ENCODE assay signal across 21 cellular contexts in genomic region chr22:44247923-44248892, GRCh38.
A peak's percentile ranks its signal among the peaks of the same experiment; 100 is the strongest.
DNase-seq lines count a peak whose midpoint lies in the region; ATAC-seq and TF ChIP-seq lines count a peak whose summit lies in the region.
"Had no signal": no experiment of that assay in that cellular context is flagged by ENCODE, and none has a peak within 500 bp of the region (broad histone marks: within the 10 kb centered on the region; RNA-seq: fewer than 3 reads in every experiment).

No MANE protein-coding gene starts in this region.

- TF ChIP-seq EP300 in stomach (IDR thresholded peaks at IDR 0.05) = no peak

- TF ChIP-seq CTCF in right atrium auricular region (IDR thresholded peaks at IDR 0.05) = no peak
- TF ChIP-seq CTCF in stomach (IDR thresholded peaks at IDR 0.05) = no peak

- intact Hi-C loops in left cardiac atrium (cut with DNase I) (no loop called here), stomach (cut with DNase I; ENCODE audit: low total_unique reads) (no loop called here)
- intact Hi-C loops in activated T-helper 2 cell treated with anti-CD3 and anti-CD28 coated beads, Interferon-gamma antibody, Interleukin-2, Interleukin-4, amounts not matched to agents 10 μg/mL and 5 μg/mL and 100 μg/mL, durations not matched to agents 14 hours and 24 hours and 36 hours (cut with micrococcal nuclease) = no loop called here

- WGBS in stomach, 5 donors = 87 to 92% (median 88%) methylated on average over 24 to 25 of the region's 25 CpGs

- H3K9me3 ChIP-seq in right atrium auricular region (peaks cover 0 to 17% of the 10 kb centered on the region in 2 donors), stomach (peaks cover 2 to 21% (median 18%) of the 10 kb centered on the region in 4 donors)

- peaks cover 11% of the 10 kb centered on the region for H3K9me3 Mint-ChIP-seq in activated T-helper 2 cell treated with anti-CD3 and anti-CD28 coated beads, Interferon-gamma antibody, Interleukin-2, Interleukin-4, amounts not matched to agents 10 μg/mL and 5 μg/mL and 100 μg/mL, durations not matched to agents 14 hours and 24 hours and 36 hours

- H3K27me3 Mint-ChIP-seq in activated T-helper 2 cell treated with anti-CD3 and anti-CD28 coated beads, Interferon-gamma antibody, Interleukin-2, Interleukin-4, amounts not matched to agents 10 μg/mL and 5 μg/mL and 100 μg/mL, durations not matched to agents 14 hours and 24 hours and 36 hours (ENCODE audit: low read depth) = peaks cover 2% of the 10 kb centered on the region

- H3K36me3 Mint-ChIP-seq in activated T-helper 2 cell treated with anti-CD3 and anti-CD28 coated beads, Interferon-gamma antibody, Interleukin-2, Interleukin-4, amounts not matched to agents 10 μg/mL and 5 μg/mL and 100 μg/mL, durations not matched to agents 14 hours and 24 hours and 36 hours (ENCODE audit: low read depth) = no peaks in the 10 kb centered on the region
- H3K36me3 Mint-ChIP-seq: CD4-positive, CD25-positive, alpha-beta regulatory T cell had no signal

- no peaks in the 10 kb centered on the region for H3K4me1 Mint-ChIP-seq in activated T-helper 2 cell treated with anti-CD3 and anti-CD28 coated beads, Interferon-gamma antibody, Interleukin-2, Interleukin-4, amounts not matched to agents 10 μg/mL and 5 μg/mL and 100 μg/mL, durations not matched to agents 14 hours and 24 hours and 36 hours (ENCODE audit: low read depth)
- H3K4me1 Mint-ChIP-seq: CD4-positive, CD25-positive, alpha-beta regulatory T cell had no signal

- H3K36me3 ChIP-seq in right atrium auricular region = no peaks in the 10 kb centered on the region
- H3K36me3 ChIP-seq in stomach = no peaks in the 10 kb centered on the region
- H3K36me3 ChIP-seq: BLaER1 had no signal

- H3K4me1 ChIP-seq in right atrium auricular region = no peaks in the 10 kb centered on the region
- H3K4me1 ChIP-seq in stomach = no peaks in the 10 kb centered on the region

- H3K27ac ChIP-seq in right atrium auricular region (no peak overlapping the region), stomach (no peak overlapping the region)
- H3K27ac ChIP-seq: BLaER1, RWPE1 had no signal

- ATAC-seq in left cardiac atrium = no peak
- ATAC-seq: K562 had no signal

- H3K4me3 Mint-ChIP-seq in activated T-helper 2 cell treated with anti-CD3 and anti-CD28 coated beads, Interferon-gamma antibody, Interleukin-2, Interleukin-4, amounts not matched to agents 10 μg/mL and 5 μg/mL and 100 μg/mL, durations not matched to agents 14 hours and 24 hours and 36 hours (ENCODE audit: low read depth) = no peak overlapping the region
- H3K4me3 Mint-ChIP-seq: CD4-positive, CD25-positive, alpha-beta regulatory T cell had no signal

- DNase-seq in right atrium auricular region (ENCODE audit: low spot score) = peak; percentile 26
- no peak for DNase-seq in left cardiac atrium
- peak; percentile 2 for DNase-seq in activated T-helper 2 cell treated with anti-CD3 and anti-CD28 coated beads, Interferon-gamma antibody, Interleukin-2, Interleukin-4, amounts not matched to agents 10 μg/mL and 5 μg/mL and 100 μg/mL, durations not matched to agents 14 hours and 24 hours and 36 hours (ENCODE audit: low spot score)
- DNase-seq in mesenteric fat pad (ENCODE audit: low spot score) = peak; percentile 49
- DNase-seq in stomach = peak; percentile 17
- DNase-seq in activated T-cell treated with anti-CD3 and anti-CD28 coated beads for 4 hours = no peak
- DNase-seq in effector CD4-positive, alpha-beta T cell = no peak
- no peak for DNase-seq in KG1 (lab: John Stamatoyannopoulos, UW)
- DNase-seq: CD4-positive, CD25-positive, alpha-beta regulatory T cell; H7; NCI-H1105 treated with DMSO at 0.1 percent for 48 hours; NCI-H146; NCI-H1930; NCI-H2107; NCI-H446; NCI-H524 treated with DMSO at 0.1 percent for 48 hours; NCI-H82; SHP77 had no signal

- no peak overlapping the region for H3K27ac Mint-ChIP-seq in activated T-helper 2 cell treated with anti-CD3 and anti-CD28 coated beads, Interferon-gamma antibody, Interleukin-2, Interleukin-4, amounts not matched to agents 10 μg/mL and 5 μg/mL and 100 μg/mL, durations not matched to agents 14 hours and 24 hours and 36 hours

- H3K27me3 ChIP-seq in right atrium auricular region (no peaks in the 10 kb centered on the region), stomach (peaks cover 0 to 20% (median 0%) of the 10 kb centered on the region in 3 donors)
- H3K27me3 ChIP-seq: BLaER1 had no signal

- H3K4me3 ChIP-seq in right atrium auricular region = no peak overlapping the region
- no peak overlapping the region for H3K4me3 ChIP-seq in stomach
- H3K4me3 ChIP-seq: BLaER1, K562 had no signal

- TF ChIP-seq POLR2A in stomach (IDR thresholded peaks at IDR 0.05) = no peak

Comparison
In these comparisons a context has a peak if more than half of its experiments do, and no peak if none do; other contexts are left out.
1. DNase-seq: peak in right atrium auricular region (single experiment), activated T-helper 2 cell treated with anti-CD3 and anti-CD28 coated beads, Interferon-gamma antibody, Interleukin-2, Interleukin-4, amounts not matched to agents 10 μg/mL and 5 μg/mL and 100 μg/mL, durations not matched to agents 14 hours and 24 hours and 36 hours (single experiment), mesenteric fat pad (single experiment) and stomach (single experiment); none in left cardiac atrium (single experiment), activated T-cell treated with anti-CD3 and anti-CD28 coated beads for 4 hours (single experiment), effector CD4-positive, alpha-beta T cell (single experiment) and KG1 (single experiment).